In the genomic region with DNA sequence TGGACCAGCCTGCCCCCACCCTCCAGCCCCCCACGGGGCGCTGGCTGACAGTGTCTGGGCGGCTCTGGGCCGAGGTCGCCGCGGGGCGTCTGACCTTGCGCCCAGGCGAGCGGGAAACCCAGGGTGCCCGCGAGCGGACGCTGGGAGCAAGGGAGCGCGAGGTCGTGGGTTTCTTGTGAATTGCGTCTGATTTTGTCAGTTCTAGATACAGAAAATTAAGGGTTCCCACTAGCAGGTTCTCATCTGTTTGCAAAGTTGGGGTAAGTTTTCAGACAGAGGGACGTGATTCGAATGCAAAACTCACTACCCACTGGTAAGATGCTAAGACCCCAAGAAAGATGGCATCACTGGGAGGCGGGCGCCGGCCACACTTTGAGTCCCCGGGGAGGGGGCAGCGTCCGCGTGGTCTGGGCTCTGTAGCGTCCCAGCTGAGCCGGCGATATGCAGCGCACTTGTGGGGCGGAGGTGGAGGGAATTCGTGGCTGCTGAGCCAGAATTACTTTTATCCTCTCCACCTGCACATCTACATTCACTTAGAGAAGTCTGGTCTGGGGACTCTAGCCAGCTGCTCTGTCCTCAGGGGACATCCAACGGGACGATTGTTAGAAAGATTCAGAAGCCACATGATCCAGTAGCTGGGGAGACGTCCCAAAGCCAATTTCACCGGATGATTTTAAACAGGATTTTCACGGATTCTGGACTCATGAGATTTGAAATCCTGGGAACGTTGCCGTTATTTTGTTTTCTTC, we compare ENCODE assay signal across 8 cellular contexts. TPM values are rescaled to one million over a fixed set of nuclear protein-coding genes. Genes with fewer than 3 reads are reported as not detected.
A peak's percentile ranks its signal among the peaks of the same experiment; 100 is the strongest.
DNase-seq lines count a peak whose midpoint lies in the region; ATAC-seq, FAIRE-seq and TF ChIP-seq lines count a peak whose summit lies in the region.

No MANE protein-coding gene starts in this region.

- no peak for DNase-seq in GM12891 (ENCODE audit: insufficient read length, low spot score)
- DNase-seq in NCI-H446 treated with DMSO at 0.1 percent for 48 hours (lab: John Stamatoyannopoulos, UW), result peak; percentile 2
- DNase-seq in body of pancreas, result peak in 2 of 4 donors; percentile 15 to 21
- DNase-seq in immature natural killer cell, result peak in 2 of 3 donors; percentile 1 to 7
- no peak for DNase-seq in GDM1 (lab: John Stamatoyannopoulos, UW)
- no peak for DNase-seq in NCI-H510A (lab: John Stamatoyannopoulos, UW)

- peaks cover 0 to 3% (median 0%) of the 10 kb centered on the region in 6 donors for H3K9me3 Mint-ChIP-seq in immature natural killer cell

- H3K36me3 Mint-ChIP-seq in immature natural killer cell, result no peaks in the 10 kb centered on the region

- peaks cover 16 to 19% of the 10 kb centered on the region in 2 donors for H3K4me1 Mint-ChIP-seq in immature natural killer cell

- 1 to 3% methylated on average over 30 to 41 of the region's 41 CpGs for WGBS in body of pancreas, 2 donors

- H3K9ac ChIP-seq in skeletal muscle tissue (ENCODE audit: low read depth in 1 of 3, low read length in 3 of 3), result peak overlapping the region; percentile 60 to 80 (median 66)

- peak; percentile 35 for ATAC-seq in body of pancreas

- peak; percentile 50 for FAIRE-seq in GM12891 (lab: Jason Lieb, UNC)

- CTCF ChIA-PET in HEK293 (lab: Yijun Ruan, JAX), result no interaction called here

- POLR2A ChIA-PET in HEK293 (lab: Yijun Ruan, JAX), result no interaction called here

- no peak overlapping the region for H3K27ac Mint-ChIP-seq in immature natural killer cell

- intact Hi-C loops in body of pancreas (cut with DNase I), result no loop called here

- H3K4me3 ChIP-seq in HEK293 (ENCODE audit: low read depth, low read length), result peak overlapping the region; percentile 63
- H3K4me3 ChIP-seq in body of pancreas, result peak overlapping the region; percentile 15 to 26
- H3K4me3 ChIP-seq in skeletal muscle tissue (ENCODE audit: low read length in 3 of 3), result peak overlapping the region; percentile 67 to 76 (median 71)

- TF ChIP-seq POLR2A in GM12891 (IDR thresholded peaks at IDR 0.05; ENCODE audit: low read depth, low read length) (no peak), body of pancreas (IDR thresholded peaks at IDR 0.05) (no peak)

- peak overlapping the region; percentile 57; the same call in 1 of the 2 replicates for H3K27ac ChIP-seq in HEK293 (ENCODE audit: extremely low read depth, low read depth, low read length)
- H3K27ac ChIP-seq in body of pancreas, result peak overlapping the region in 2 of 4 donors; percentile 8 to 12
- peak overlapping the region; percentile 36 for H3K27ac ChIP-seq in skeletal muscle tissue (ENCODE audit: low read depth, low read length)

- peak overlapping the region; percentile 42 to 78 (median 71) for H3K4me3 Mint-ChIP-seq in immature natural killer cell

- H3K9me3 ChIP-seq in HEK293 (ENCODE audit: control insufficient read depth, insufficient read depth, low read depth, low read length) (no peaks in the 10 kb centered on the region), body of pancreas (no peaks in the 10 kb centered on the region), skeletal muscle tissue (ENCODE audit: control insufficient read depth in 3 of 3, low read length in 3 of 3) (no peaks in the 10 kb centered on the region)

- 0 out of 2 replicates have a peak, but pooled peaks have one; percentile 2 for TF ChIP-seq CTCF in HEK293 (tag by site-specific recombination; IDR thresholded peaks at IDR 0.05)
- TF ChIP-seq CTCF in body of pancreas (IDR thresholded peaks at IDR 0.05), result no peak

- H3K36me3 ChIP-seq in HEK293 (ENCODE audit: control insufficient read depth in 2 of 2, insufficient read depth in 1 of 2, low read length in 2 of 2) (no peaks in the 10 kb centered on the region), body of pancreas (replicated peaks in 1 of 2; ENCODE audit: insufficient read depth in 1 of 2, low read depth in 2 of 2) (no peaks in the 10 kb centered on the region), skeletal muscle tissue (ENCODE audit: control insufficient read depth in 3 of 3, insufficient read depth in 3 of 3, low read length in 3 of 3) (no peaks in the 10 kb centered on the region)

- H3K27me3 ChIP-seq in body of pancreas (no peaks in the 10 kb centered on the region), skeletal muscle tissue (ENCODE audit: control insufficient read depth in 3 of 3, insufficient read depth in 3 of 3, low read length in 3 of 3) (peaks cover 0 to 8% (median 0%) of the 10 kb centered on the region in 3 donors)

- H3K4me1 ChIP-seq in HEK293 (ENCODE audit: control insufficient read depth, insufficient read depth, low read length), result no peaks in the 10 kb centered on the region
- H3K4me1 ChIP-seq in body of pancreas, result peaks cover 18% of the 10 kb centered on the region
- H3K4me1 ChIP-seq in skeletal muscle tissue (ENCODE audit: control insufficient read depth in 3 of 3, insufficient read depth in 3 of 3, low read length in 3 of 3), result peaks cover 8 to 10% (median 9%) of the 10 kb centered on the region in 3 donors

- H3K27me3 Mint-ChIP-seq in immature natural killer cell (ENCODE audit: low read depth in 3 of 3), result peaks cover 6 to 30% (median 13%) of the 10 kb centered on the region in 3 donors

TF ChIP-seq in GM12891, 5 proteins besides CTCF, POLR2A, EP300 and RAD21:
- no peak for TF ChIP-seq SPI1 (IDR thresholded peaks at IDR 0.05; ENCODE audit: low read depth, low read length)
- no peak for TF ChIP-seq PAX5 (IDR thresholded peaks at IDR 0.05; ENCODE audit: insufficient read depth, low read length, severe bottlenecking)
- TF ChIP-seq POU2F2 (IDR thresholded peaks at IDR 0.05; ENCODE audit: low read depth, low read length), result no peak
- no peak for TF ChIP-seq POLR2AphosphoS5 (IDR thresholded peaks at IDR 0.05; ENCODE audit: low read depth, low read length)
- no peak for TF ChIP-seq TAF1 (IDR thresholded peaks at IDR 0.05; ENCODE audit: low read depth, low read length)

TF ChIP-seq in HEK293, 187 proteins besides CTCF, POLR2A, EP300 and RAD21 (continues in another document):
- no peak for TF ChIP-seq ZNF404 (tag by site-specific recombination; IDR thresholded peaks at IDR 0.05)
- TF ChIP-seq ZXDB (tag by site-specific recombination; IDR thresholded peaks at IDR 0.05), result no peak
- TF ChIP-seq, protein P1, sequence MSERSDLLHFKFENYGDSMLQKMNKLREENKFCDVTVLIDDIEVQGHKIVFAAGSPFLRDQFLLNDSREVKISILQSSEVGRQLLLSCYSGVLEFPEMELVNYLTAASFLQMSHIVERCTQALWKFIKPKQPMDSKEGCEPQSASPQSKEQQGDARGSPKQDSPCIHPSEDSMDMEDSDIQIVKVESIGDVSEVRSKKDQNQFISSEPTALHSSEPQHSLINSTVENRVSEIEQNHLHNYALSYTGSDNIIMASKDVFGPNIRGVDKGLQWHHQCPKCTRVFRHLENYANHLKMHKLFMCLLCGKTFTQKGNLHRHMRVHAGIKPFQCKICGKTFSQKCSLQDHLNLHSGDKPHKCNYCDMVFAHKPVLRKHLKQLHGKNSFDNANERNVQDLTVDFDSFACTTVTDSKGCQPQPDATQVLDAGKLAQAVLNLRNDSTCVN (tag by site-specific recombination; optimal IDR thresholded peaks at IDR 0.05), result peak; percentile 53
- TF ChIP-seq ZEB2 (tag by site-specific recombination; IDR thresholded peaks at IDR 0.05), result peak; percentile 14; the same call in 1 of the 2 replicates
- 0 out of 2 replicates have a peak, but pooled peaks have one; percentile 23 for TF ChIP-seq ZNF324 (tag by site-specific recombination; IDR thresholded peaks at IDR 0.05)
- TF ChIP-seq ZNF394 (tag by site-specific recombination; IDR thresholded peaks at IDR 0.05; ENCODE audit: borderline replicate concordance), result 0 out of 2 replicates have a peak, but pooled peaks have one; percentile 2
- no peak for TF ChIP-seq ZNF202 (tag by site-specific recombination; IDR thresholded peaks at IDR 0.05; ENCODE audit: borderline replicate concordance)
- TF ChIP-seq KLF7 (tag by site-specific recombination; IDR thresholded peaks at IDR 0.05; ENCODE audit: borderline replicate concordance), result no peak
- TF ChIP-seq, protein P2, sequence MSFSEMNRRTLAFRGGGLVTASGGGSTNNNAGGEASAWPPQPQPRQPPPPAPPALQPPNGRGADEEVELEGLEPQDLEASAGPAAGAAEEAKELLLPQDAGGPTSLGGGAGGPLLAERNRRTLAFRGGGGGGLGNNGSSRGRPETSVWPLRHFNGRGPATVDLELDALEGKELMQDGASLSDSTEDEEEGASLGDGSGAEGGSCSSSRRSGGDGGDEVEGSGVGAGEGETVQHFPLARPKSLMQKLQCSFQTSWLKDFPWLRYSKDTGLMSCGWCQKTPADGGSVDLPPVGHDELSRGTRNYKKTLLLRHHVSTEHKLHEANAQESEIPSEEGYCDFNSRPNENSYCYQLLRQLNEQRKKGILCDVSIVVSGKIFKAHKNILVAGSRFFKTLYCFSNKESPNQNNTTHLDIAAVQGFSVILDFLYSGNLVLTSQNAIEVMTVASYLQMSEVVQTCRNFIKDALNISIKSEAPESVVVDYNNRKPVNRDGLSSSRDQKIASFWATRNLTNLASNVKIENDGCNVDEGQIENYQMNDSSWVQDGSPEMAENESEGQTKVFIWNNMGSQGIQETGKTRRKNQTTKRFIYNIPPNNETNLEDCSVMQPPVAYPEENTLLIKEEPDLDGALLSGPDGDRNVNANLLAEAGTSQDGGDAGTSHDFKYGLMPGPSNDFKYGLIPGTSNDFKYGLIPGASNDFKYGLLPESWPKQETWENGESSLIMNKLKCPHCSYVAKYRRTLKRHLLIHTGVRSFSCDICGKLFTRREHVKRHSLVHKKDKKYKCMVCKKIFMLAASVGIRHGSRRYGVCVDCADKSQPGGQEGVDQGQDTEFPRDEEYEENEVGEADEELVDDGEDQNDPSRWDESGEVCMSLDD (tag by site-specific recombination; IDR thresholded peaks at IDR 0.05), result 0 out of 2 replicates have a peak, but pooled peaks have one; percentile 3
- no peak for TF ChIP-seq ZNF501 (tag by site-specific recombination; IDR thresholded peaks at IDR 0.05)
- TF ChIP-seq IKZF3 (tag by site-specific recombination; IDR thresholded peaks at IDR 0.05), result no peak
- TF ChIP-seq ZNF350 (tag by site-specific recombination; IDR thresholded peaks at IDR 0.05), result no peak

RNA-seq across cellular contexts. Expression of a gene that starts 1.0 kb away (rescaled TPM):
- 3.9 TPM for polyA plus RNA-seq in GM12891 (2012; ENCODE audit: low read depth, missing spikeins)
- 1 to 10 TPM in 1 of 2 donors, under 1 TPM in 1; 0.33 to 3.4 TPM for total RNA-seq in body of pancreas
- polyA plus RNA-seq in immature natural killer cell, result not detected
- total RNA-seq in skeletal muscle tissue, result 18.8 TPM

RNA-seq across cellular contexts. Expression of a gene that starts 32.8 kb away (rescaled TPM):
- 56.0 TPM for polyA plus RNA-seq in GM12891 (2012; ENCODE audit: low read depth, missing spikeins)
- total RNA-seq in body of pancreas, result 1 to 10 TPM; 4.4 to 6.3 TPM
- 10 to 100 TPM; 20.2 to 33.0 (median 22.8) TPM for polyA plus RNA-seq in immature natural killer cell
- 33.4 TPM for total RNA-seq in skeletal muscle tissue

Comparison
In these comparisons a context has a peak if more than half of its experiments do, and no peak if none do; other contexts are left out.
1. DNase-seq: peak in NCI-H446 treated with DMSO at 0.1 percent for 48 hours (single experiment) and immature natural killer cell (2 of 3); none in GM12891 (single experiment), GDM1 (single experiment) and NCI-H510A (single experiment).
2. H3K4me3 ChIP-seq: peak in every context shown above with its lines; median percentile 71 in skeletal muscle tissue; 63 in HEK293; 20 in body of pancreas.